Comparison of ENCODE assay signal across 9 cellular contexts in the genomic region with DNA sequence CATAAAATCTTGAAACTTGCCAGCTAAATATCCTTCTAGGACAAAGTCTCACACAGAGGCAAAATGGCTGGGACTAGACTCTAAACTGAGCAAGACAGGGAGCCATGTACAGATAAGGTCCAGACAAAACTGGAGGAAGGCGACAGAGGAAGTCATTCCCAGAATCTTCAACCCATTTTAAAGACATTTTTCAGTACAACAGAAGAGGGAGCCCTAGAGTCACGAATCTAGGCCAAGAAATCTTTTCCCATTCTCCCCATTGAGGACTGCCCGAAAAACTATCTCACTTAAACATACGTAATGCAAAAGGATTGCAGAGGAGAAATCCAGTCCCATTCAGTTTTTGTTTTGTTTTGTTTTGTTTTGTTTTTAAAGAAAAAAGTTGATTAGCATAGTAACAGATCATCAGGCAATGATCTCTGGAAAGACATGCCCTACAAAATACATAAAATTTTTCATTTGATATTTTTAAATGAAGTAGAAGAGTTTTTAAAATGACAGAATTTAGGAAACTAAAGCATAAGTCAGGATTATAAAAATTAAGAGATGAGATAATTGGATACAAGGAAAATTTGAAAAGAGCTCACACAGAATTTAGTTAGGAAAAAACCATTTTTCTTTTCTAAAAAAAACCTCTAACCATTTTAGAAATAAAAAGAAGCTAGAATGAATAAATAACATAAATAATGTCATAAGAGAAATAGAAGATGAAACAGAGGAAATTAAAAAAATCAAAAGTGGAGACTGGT. TPM values are rescaled to one million over a fixed set of nuclear protein-coding genes. Genes with fewer than 3 reads are reported as not detected.
DNase-seq lines count a peak whose midpoint lies in the region; ATAC-seq, FAIRE-seq and TF ChIP-seq lines count a peak whose summit lies in the region.
"Had no signal": no experiment of that assay in that cellular context is flagged by ENCODE, and none has a peak within 500 bp of the region (broad histone marks: within the 10 kb centered on the region; RNA-seq: fewer than 3 reads in every experiment).

No MANE protein-coding gene starts in this region.

- POLR2A ChIA-PET in K562 (lab: Yijun Ruan, JAX): interaction anchor here (0.7 to 1.1 kb wide), 2 partner anchors 22 to 450 kb away, joined by 3 read pairs; no protein-coding TSS in a partner anchor

- H3K36me3 ChIP-seq in K562 (ENCODE audit: control insufficient read depth, insufficient read depth, low read length): no peaks in the 10 kb centered on the region

- 0 out of 4 replicates have a peak overlapping the region, but pooled peaks of 1 of the 2 experiments have one; percentile 1 for H3K9ac ChIP-seq in K562 (ENCODE audit: insufficient read depth in 1 of 2, low read depth in 2 of 2, low read length in 2 of 2)

- H3K4me3 ChIP-seq in LNCaP clone FGC (ENCODE audit: low read depth, low read length) (no peak overlapping the region), K562 (no peak overlapping the region)

- H3K27me3 Mint-ChIP-seq in neural crest cell (ENCODE audit: low read depth): peaks cover 4% of the 10 kb centered on the region

- in situ Hi-C loops in K562 (cut with MboI): loop anchor here (5.0 kb wide), 1 partner anchor 128 kb away; no protein-coding TSS in a partner anchor

- no peak overlapping the region; the same call in 2 of the 3 replicates for H3K27ac ChIP-seq in K562 (ENCODE audit: extremely low read depth, low read depth, low read length)

- no peaks in the 10 kb centered on the region for H3K79me2 ChIP-seq in K562 (ENCODE audit: control insufficient read depth, insufficient read depth, low read length)

- TF ChIP-seq POLR2A in K562 (conservative IDR thresholded peaks at IDR 0.05): no peak

- peak; percentile 60 for TF ChIP-seq EP300 in K562 (IDR thresholded peaks at IDR 0.05; ENCODE audit: low read length)

- CTCF ChIA-PET in K562 (lab: Yijun Ruan, JAX; ENCODE audit: low intra/inter-chr PET ratio): interaction anchor here (0.6 to 1.1 kb wide), 4 partner anchors 33 to 140 kb away, joined by 3 to 6 read pairs (median 3); a partner anchor contains a TSS

- H3K4me2 ChIP-seq in K562 (ENCODE audit: insufficient read depth, low read length): no peak overlapping the region

- intact Hi-C loops in K562 (cut with micrococcal nuclease): loop anchor here (1.0 to 5.0 kb wide), 8 partner anchors 42 to 261 kb away; a partner anchor contains a TSS

- peaks cover 10% of the 10 kb centered on the region for H3K36me3 Mint-ChIP-seq in neural crest cell (ENCODE audit: low read depth)
- H3K36me3 Mint-ChIP-seq: stimulated activated naive B cell treated with anti-CD40 and anti-IgM and Interleukin-4, amounts not matched to agents 10 μg/mL and 1 μg/mL and 100 μg/mL, for 72 hours had no signal

- peaks cover 7 to 27% of the 10 kb centered on the region in 2 experiments for H3K4me1 ChIP-seq in K562 (replicated peaks in 1 of 2; ENCODE audit: control insufficient read depth in 2 of 2, insufficient read depth in 2 of 2, low read length in 2 of 2)

- no peak overlapping the region for H3K4me3 Mint-ChIP-seq in neural crest cell
- H3K4me3 Mint-ChIP-seq: stimulated activated naive B cell treated with anti-CD40 and anti-IgM and Interleukin-4, amounts not matched to agents 10 μg/mL and 1 μg/mL and 100 μg/mL, for 72 hours had no signal

- 5% methylated on average over 4 of the region's 4 CpGs for WGBS in K562 (ENCODE audit: insufficient coverage, low coverage, missing lambda C conversion rate)

- DNase-seq in SIG-M5 treated with dmso at 0.1 percent for 504 hours (lab: John Stamatoyannopoulos, UW; ENCODE audit: unreplicated experiment) (peak; percentile 2), SIG-M5 (lab: John Stamatoyannopoulos, UW) (no peak), LNCaP clone FGC (ENCODE audit: low read depth) (no peak), K562 (ENCODE audit: extremely low read depth in 1 of 4, low spot score in 3 of 4) (peak; percentile 83 to 88 (median 84)), neural crest cell (ENCODE audit: low read depth, low spot score) (no peak), SK-N-DZ (ENCODE audit: low spot score) (no peak)
- DNase-seq in activated CD4-positive, CD25-positive, alpha-beta regulatory T cell treated with anti-CD3 and anti-CD28 coated beads, Interleukin-2, amount 50 U/mL, for 72 hours: no peak
- DNase-seq: stimulated activated naive B cell treated with anti-CD40 and anti-IgM and Interleukin-4, amounts not matched to agents 10 μg/mL and 1 μg/mL and 100 μg/mL, for 72 hours had no signal

- peak overlapping the region; percentile 82 for H2AFZ ChIP-seq in K562 (ENCODE audit: low read depth, low read length)

- no peaks in the 10 kb centered on the region for H3K27me3 ChIP-seq in K562 (ENCODE audit: control insufficient read depth in 2 of 2, insufficient read depth in 2 of 2, low read length in 2 of 2)

- H3K27ac Mint-ChIP-seq in neural crest cell (ENCODE audit: unreplicated experiment): no peak overlapping the region
- H3K27ac Mint-ChIP-seq: stimulated activated naive B cell treated with anti-CD40 and anti-IgM and Interleukin-4, amounts not matched to agents 10 μg/mL and 1 μg/mL and 100 μg/mL, for 72 hours had no signal

- no peaks in the 10 kb centered on the region for H3K9me1 ChIP-seq in K562 (ENCODE audit: control insufficient read depth, insufficient read depth, low read length)

- H4K20me1 ChIP-seq in K562 (replicated peaks; ENCODE audit: control insufficient read depth, insufficient read depth, low read length): no peaks in the 10 kb centered on the region

- peak; percentile 91 to 99 for TF ChIP-seq RAD21 in K562 (CRISPR knock-in tag; conservative IDR thresholded peaks at IDR 0.05 in 1 of 2, IDR thresholded peaks at IDR 0.05 in 1 of 2)

- peaks cover 12% of the 10 kb centered on the region for H3K9me3 ChIP-seq in K562 (replicated peaks; ENCODE audit: control insufficient read depth, insufficient read depth, low read depth, low read length)

- TF ChIP-seq CTCF in LNCaP clone FGC (IDR thresholded peaks at IDR 0.05; ENCODE audit: control insufficient read depth, extremely low read depth, insufficient read depth) (peak; percentile 42; the same call in 1 of the 2 replicates), K562 (IDR thresholded peaks at IDR 0.05 in 2 of 3, conservative IDR thresholded peaks at IDR 0.05 in 1 of 3; ENCODE audit: insufficient read depth in 2 of 3, low read depth in 1 of 3, low read length in 3 of 3) (peak; percentile 69 to 91 (median 79)), neural crest cell (conservative IDR thresholded peaks at IDR 0.05) (peak; percentile 50)

- peak; percentile 85 for FAIRE-seq in K562 (lab: Jason Lieb, UNC)

- ATAC-seq in K562 (peak; percentile 83), HG03095 (IDR thresholded peaks at IDR 0.05; ENCODE audit: unreplicated experiment) (no peak)
- ATAC-seq: stimulated activated naive B cell treated with anti-CD40 and anti-IgM and Interleukin-4, amounts not matched to agents 10 μg/mL and 1 μg/mL and 100 μg/mL, for 72 hours had no signal

- H3K4me1 Mint-ChIP-seq in neural crest cell: no peaks in the 10 kb centered on the region

- peaks cover 7% of the 10 kb centered on the region for H3K9me3 Mint-ChIP-seq in neural crest cell

- BruUV-seq in K562 (replicated peaks; lab: Mats Ljungman, UMichigan): no TSS peak

TF ChIP-seq in K562, 482 proteins besides CTCF, POLR2A, EP300 and RAD21 (continues in another document):
- TF ChIP-seq NR4A1 (CRISPR knock-in tag; IDR thresholded peaks at IDR 0.05) (no peak), NR4A1 (tag; IDR thresholded peaks at IDR 0.05) (0 out of 2 replicates have a peak, but pooled peaks have one; percentile 47)

RNA-seq across cellular contexts. Expression of a gene that starts 16.9 kb away (rescaled TPM):
- 4.3 and 18.7 TPM in 2 replicates for total RNA-seq in K562 (2011; cell fraction: chromatin; rRNA removed; ENCODE audit: low replicate concordance)
- 12.1 and 22.3 TPM in 2 replicates for total RNA-seq in K562 (2011; cell fraction: nucleolus; rRNA removed)
- total RNA-seq in K562 (2011; cell fraction: nucleoplasm; rRNA removed): 11.3 and 24.4 TPM in 2 replicates
- total RNA-seq in K562 (2014; rRNA removed): 4.9 and 5.3 TPM in 2 replicates
- total RNA-seq in K562 (2014; rRNA removed; fragmentation: Illumina TruSeq; extraction: Trizol): 4.3 and 5.4 TPM in 2 replicates
- total RNA-seq in K562 (2015; rRNA removed; fragmentation: Illumina TruSeq; extraction: Trizol): 6.4 and 7.9 TPM in 2 replicates
- total RNA-seq in K562 (2021): 8.6 and 9.0 TPM in 2 replicates
- polyA plus RNA-seq in K562 (2011; rRNA removed): 0.84 and 4.3 TPM in 2 replicates
- 0.52 and 10.6 TPM in 2 replicates for polyA plus RNA-seq in K562 (2011; cell fraction: cytosol; rRNA removed)
- polyA plus RNA-seq in K562 (2011; cell fraction: nucleus; rRNA removed): 1.3 and 11.4 TPM in 2 replicates
- 21.1 and 32.3 TPM in 2 replicates for polyA plus RNA-seq in K562 (2012)
- 6.4 and 10.7 TPM in 2 replicates for polyA plus RNA-seq in K562 (2014; fragmentation: Illumina TruSeq; extraction: Trizol)
- 1 to 10 TPM; 6.3 to 7.4 TPM for polyA plus RNA-seq in K562 (2014; fragmentation: Nextera tagmentation; extraction: Ambion mirVana)
- polyA plus RNA-seq in K562 (2014; rRNA removed): 3.2 and 3.8 TPM in 2 replicates
- 0.45 and 13.7 TPM in 2 replicates for polyA minus RNA-seq in K562 (2011; rRNA and poly(A)+ RNA removed)
- polyA minus RNA-seq in K562 (2011; cell fraction: cytosol; rRNA and poly(A)+ RNA removed): 12.9 TPM in 1 of 2 replicates, not detected in the other
- polyA minus RNA-seq in K562 (2011; cell fraction: nucleus; rRNA and poly(A)+ RNA removed): 0.44 and 3.0 TPM in 2 replicates
- total RNA-seq in neural crest cell: not detected in 2 replicates
- not detected in 2 replicates for polyA plus RNA-seq in SK-N-DZ (2014; cell fraction: cytosol; rRNA removed)
- polyA plus RNA-seq in SK-N-DZ (2014; cell fraction: nucleus; rRNA removed): not detected in 2 replicates

RNA-seq across cellular contexts. Expression of a gene that starts 52.9 kb away (rescaled TPM):
- total RNA-seq in K562 (2011; cell fraction: chromatin; rRNA removed; ENCODE audit: low replicate concordance): 66.8 and 209 TPM in 2 replicates
- 115 and 150 TPM in 2 replicates for total RNA-seq in K562 (2011; cell fraction: nucleolus; rRNA removed)
- 67.9 and 80.6 TPM in 2 replicates for total RNA-seq in K562 (2011; cell fraction: nucleoplasm; rRNA removed)
- total RNA-seq in K562 (2014; rRNA removed): 15.9 and 23.8 TPM in 2 replicates
- total RNA-seq in K562 (2014; rRNA removed; fragmentation: Illumina TruSeq; extraction: Trizol): 4.3 and 6.3 TPM in 2 replicates
- total RNA-seq in K562 (2015; rRNA removed; fragmentation: Illumina TruSeq; extraction: Trizol): 15.3 and 15.4 TPM in 2 replicates
- total RNA-seq in K562 (2021): 30.4 and 31.7 TPM in 2 replicates
- polyA plus RNA-seq in K562 (2011; rRNA removed): 37.4 and 45.4 TPM in 2 replicates
- 27.2 and 39.3 TPM in 2 replicates for polyA plus RNA-seq in K562 (2011; cell fraction: cytosol; rRNA removed)
- polyA plus RNA-seq in K562 (2011; cell fraction: nucleus; rRNA removed): 187 and 443 TPM in 2 replicates
- polyA plus RNA-seq in K562 (2012): 30.9 and 86.2 TPM in 2 replicates
- 20.3 and 24.1 TPM in 2 replicates for polyA plus RNA-seq in K562 (2014; fragmentation: Illumina TruSeq; extraction: Trizol)
- under 1 TPM; 0.04 to 0.27 TPM for polyA plus RNA-seq in K562 (2014; fragmentation: Nextera tagmentation; extraction: Ambion mirVana)
- polyA plus RNA-seq in K562 (2014; rRNA removed): 32.7 and 35.9 TPM in 2 replicates
- polyA minus RNA-seq in K562 (2011; rRNA and poly(A)+ RNA removed): 8.4 and 15.8 TPM in 2 replicates
- polyA minus RNA-seq in K562 (2011; cell fraction: cytosol; rRNA and poly(A)+ RNA removed): 15.8 and 16.4 TPM in 2 replicates
- polyA minus RNA-seq in K562 (2011; cell fraction: nucleus; rRNA and poly(A)+ RNA removed): 55.8 and 81.5 TPM in 2 replicates
- 0.19 and 0.30 TPM in 2 replicates for total RNA-seq in neural crest cell
- polyA plus RNA-seq in SK-N-DZ (2014; cell fraction: cytosol; rRNA removed): 0.19 TPM in 1 of 2 replicates, not detected in the other
- polyA plus RNA-seq in SK-N-DZ (2014; cell fraction: nucleus; rRNA removed): 0.38 and 0.44 TPM in 2 replicates

Comparison
In these comparisons a context has a peak if more than half of its experiments do, and no peak if none do; other contexts are left out.
1. DNase-seq: peak in SIG-M5 treated with dmso at 0.1 percent for 504 hours (single experiment) and K562 (4 of 4); none in SIG-M5 (single experiment), LNCaP clone FGC (single experiment), neural crest cell (single experiment), SK-N-DZ (single experiment) and activated CD4-positive, CD25-positive, alpha-beta regulatory T cell treated with anti-CD3 and anti-CD28 coated beads, Interleukin-2, amount 50 U/mL, for 72 hours (single experiment).
2. Peak in every context shown above with its lines, with median percentiles within 50 percentile points of each other: CTCF ChIP-seq.